28 cellular contexts compared by ENCODE assay signal in genomic region chr17:37694734-37695133, GRCh38. TPM values are rescaled to one million over a fixed set of nuclear protein-coding genes. Genes with fewer than 3 reads are reported as not detected.
"Had no signal": no experiment of that assay in that cellular context is flagged by ENCODE, and none has a peak within 500 bp of the region (broad histone marks: within the 10 kb centered on the region; RNA-seq: fewer than 3 reads in every experiment).

No MANE protein-coding gene starts in this region.

- H3K27ac Mint-ChIP-seq: activated naive CD8-positive, alpha-beta T cell; activated T-helper 2 cell treated with anti-CD3 and anti-CD28 coated beads, Interferon-gamma antibody, Interleukin-2, Interleukin-4, amounts not matched to agents 10 μg/mL and 5 μg/mL and 100 μg/mL, durations not matched to agents 14 hours and 24 hours and 36 hours; naive thymus-derived CD8-positive, alpha-beta T cell; progenitor cell of endocrine pancreas; stimulated activated naive CD8-positive, alpha-beta T cell treated with anti-CD3 and anti-CD28 coated beads, Interleukin-15, Interleukin-2, amounts not matched to agents 100 ng/mL and 50 ng/mL, for 24 hours had no signal

- ATAC-seq: activated T-cell treated with anti-CD3 and anti-CD28 coated beads, Interleukin-2, amount 50 U/mL, for 4 hours; gastroesophageal sphincter; heart left ventricle; left lobe of liver; naive thymus-derived CD8-positive, alpha-beta T cell; upper lobe of right lung had no signal

- H3K4me3 Mint-ChIP-seq: activated naive CD8-positive, alpha-beta T cell; activated T-cell treated with anti-CD3 and anti-CD28 coated beads, Interleukin-2, amount 50 U/mL, for 4 hours; central memory CD8-positive, alpha-beta T cell; naive thymus-derived CD8-positive, alpha-beta T cell; stimulated activated naive CD8-positive, alpha-beta T cell treated with anti-CD3 and anti-CD28 coated beads, Interleukin-15, Interleukin-2, amounts not matched to agents 100 ng/mL and 50 ng/mL, for 24 hours had no signal

- H3K9me3 Mint-ChIP-seq: activated T-helper 2 cell treated with anti-CD3 and anti-CD28 coated beads, Interferon-gamma antibody, Interleukin-2, Interleukin-4, amounts not matched to agents 10 μg/mL and 5 μg/mL and 100 μg/mL, durations not matched to agents 14 hours and 24 hours and 36 hours; central memory CD8-positive, alpha-beta T cell; stimulated activated naive CD8-positive, alpha-beta T cell treated with anti-CD3 and anti-CD28 coated beads, Interleukin-15, Interleukin-2, amounts not matched to agents 100 ng/mL and 50 ng/mL, for 24 hours had no signal

- H3K36me3 Mint-ChIP-seq: activated naive CD8-positive, alpha-beta T cell had no signal

- DNase-seq: activated CD4-positive, alpha-beta T cell treated with anti-CD3 and anti-CD28 coated beads, Interleukin-2, amount 50 U/mL, for 4 hours; activated CD8-positive, alpha-beta memory T cell treated with anti-CD3 and anti-CD28 coated beads for 24 hours; activated CD8-positive, alpha-beta memory T cell treated with anti-CD3 and anti-CD28 coated beads, Interleukin-2, amount 50 U/mL, for 4 hours; activated naive CD4-positive, alpha-beta T cell; activated T-cell treated with anti-CD3 and anti-CD28 coated beads, Interleukin-2, amount 50 U/mL, for 4 hours; adrenal gland; dorsolateral prefrontal cortex; esophagus squamous epithelium; heart left ventricle; naive thymus-derived CD8-positive, alpha-beta T cell; stimulated activated CD4-positive, alpha-beta T cell treated with anti-CD3 and anti-CD28 coated beads, Interleukin-12 subunit alpha, Interleukin-12 subunit beta, amount 100 ng/mL, for 4 hours; stimulated activated CD4-positive, alpha-beta T cell treated with anti-CD3 and anti-CD28 coated beads, Interleukin-4, amount 100 ng/mL, for 4 hours; substantia nigra; T-helper 1 cell; thyroid gland; upper lobe of right lung had no signal

- H3K27me3 Mint-ChIP-seq: progenitor cell of endocrine pancreas had no signal

- H3K4me3 ChIP-seq: adrenal gland, ascending aorta, breast epithelium, dorsolateral prefrontal cortex, esophagus squamous epithelium, gastroesophageal sphincter, heart left ventricle, lung, right atrium auricular region, thyroid gland, upper lobe of right lung had no signal

- H3K4me1 Mint-ChIP-seq: central memory CD8-positive, alpha-beta T cell had no signal

RNA-seq across cellular contexts. Expression of gene HNF1B, which starts 50.1 kb away (rescaled TPM):
- total RNA-seq: ascending aorta; esophagus squamous epithelium; gastroesophageal sphincter; heart left ventricle; naive thymus-derived CD8-positive, alpha-beta T cell; right atrium auricular region; skeletal muscle tissue; thyroid gland had no signal
